Comparison of ENCODE assay signal across 7 cellular contexts in the genomic region with DNA sequence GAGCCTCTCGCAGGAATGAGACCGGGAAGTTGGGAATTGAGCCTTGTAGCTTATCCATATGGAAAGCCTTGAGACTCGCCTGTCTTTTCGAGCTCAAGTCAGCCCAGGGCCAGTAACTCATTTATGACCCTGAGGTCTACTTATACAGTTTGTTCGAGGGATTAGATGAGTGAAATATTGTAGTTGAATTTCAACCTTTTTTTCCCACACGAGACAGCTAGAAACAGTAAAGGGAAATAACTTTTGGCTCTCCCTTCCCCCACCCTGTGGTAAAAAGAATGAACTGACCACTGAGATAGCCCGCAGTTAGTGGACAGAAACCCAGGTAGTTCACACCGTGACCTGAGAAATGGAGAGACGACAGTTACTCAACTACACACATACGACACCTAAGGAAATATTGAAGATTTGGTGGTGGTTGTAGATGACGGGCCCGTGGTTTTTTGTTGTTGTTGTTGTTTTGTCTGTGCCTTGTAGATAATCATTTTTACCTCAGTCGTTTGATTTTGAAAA. TPM values are rescaled to one million over a fixed set of nuclear protein-coding genes. Genes with fewer than 3 reads are reported as not detected.
DNase-seq lines count a peak whose midpoint lies in the region; ATAC-seq and TF ChIP-seq lines count a peak whose summit lies in the region.

No MANE protein-coding gene starts in this region.

- H3K4me3 ChIP-seq in GM23338 (peak overlapping the region; percentile 81), mononuclear cell (ENCODE audit: low read length) (peak overlapping the region; percentile 88)

- no peaks in the 10 kb centered on the region for H3K9me3 Mint-ChIP-seq in GM23338

- no peaks in the 10 kb centered on the region for H3K9me3 ChIP-seq in mononuclear cell (ENCODE audit: low read depth, low read length)

- ATAC-seq in GM23338 (peak; percentile 6; the same call in 2 of the 3 replicates), GM21529 (IDR thresholded peaks at IDR 0.05; ENCODE audit: unreplicated experiment) (no peak)

- no peak overlapping the region for H3K27ac Mint-ChIP-seq in GM23338

- H3K79me2 ChIP-seq in GM23338 (replicated peaks; ENCODE audit: insufficient read depth) = peaks cover 65% of the 10 kb centered on the region

- DNase-seq in GM23338 (ENCODE audit: low spot score) (peak; percentile 60), OCI-M1 (lab: John Stamatoyannopoulos, UW) (peak; percentile 67), NK-92 (lab: John Stamatoyannopoulos, UW; ENCODE audit: unreplicated experiment) (no peak), mucosa of gallbladder (ENCODE audit: low spot score) (no peak)

- H3K4me1 ChIP-seq in GM23338 (ENCODE audit: insufficient read depth) = peaks cover 9% of the 10 kb centered on the region
- H3K4me1 ChIP-seq in mononuclear cell (ENCODE audit: insufficient read depth, low read length) = peaks cover 36% of the 10 kb centered on the region

- peaks cover 18% of the 10 kb centered on the region; the same call in 1 of the 2 replicates for H3F3A ChIP-seq in GM23338 (replicated peaks; ENCODE audit: low read depth)

- H4K20me1 ChIP-seq in GM23338 (replicated peaks; ENCODE audit: insufficient read depth) = peaks cover 23% of the 10 kb centered on the region

- H3K9me2 ChIP-seq in GM23338 (ENCODE audit: insufficient read depth) = no peaks in the 10 kb centered on the region

- H3K27me3 Mint-ChIP-seq in GM23338 (ENCODE audit: insufficient read depth, low read depth, poor library complexity) = peaks cover 1% of the 10 kb centered on the region

- H3K4me1 Mint-ChIP-seq in GM23338 = peaks cover 18% of the 10 kb centered on the region

- peak overlapping the region; percentile 94 for H3K4me2 ChIP-seq in GM23338

- H3K27ac ChIP-seq in GM23338 (ENCODE audit: low read depth) = peak overlapping the region; percentile 97
- peak overlapping the region; percentile 69 for H3K27ac ChIP-seq in cingulate gyrus (ENCODE audit: low read depth, low read length)

- peaks cover 58% of the 10 kb centered on the region for H3K36me3 Mint-ChIP-seq in GM23338 (ENCODE audit: low read depth)

- peak overlapping the region; percentile 86 for H2AFZ ChIP-seq in GM23338

- H3K27me3 ChIP-seq in GM23338 (ENCODE audit: insufficient read depth) (no peaks in the 10 kb centered on the region), mononuclear cell (ENCODE audit: insufficient read depth, low read length) (no peaks in the 10 kb centered on the region)

- no peak for TF ChIP-seq CTCF in GM23338 (conservative IDR thresholded peaks at IDR 0.05; ENCODE audit: low read depth in 2 of 2)

- peak overlapping the region; percentile 83 for H3K4me3 Mint-ChIP-seq in GM23338

- H3K36me3 ChIP-seq in GM23338 (ENCODE audit: insufficient read depth) = peaks cover 20% of the 10 kb centered on the region; the same call in 1 of the 2 replicates

TF ChIP-seq in GM23338, 12 proteins besides CTCF, POLR2A, EP300 and RAD21:
- TF ChIP-seq, protein P1, sequence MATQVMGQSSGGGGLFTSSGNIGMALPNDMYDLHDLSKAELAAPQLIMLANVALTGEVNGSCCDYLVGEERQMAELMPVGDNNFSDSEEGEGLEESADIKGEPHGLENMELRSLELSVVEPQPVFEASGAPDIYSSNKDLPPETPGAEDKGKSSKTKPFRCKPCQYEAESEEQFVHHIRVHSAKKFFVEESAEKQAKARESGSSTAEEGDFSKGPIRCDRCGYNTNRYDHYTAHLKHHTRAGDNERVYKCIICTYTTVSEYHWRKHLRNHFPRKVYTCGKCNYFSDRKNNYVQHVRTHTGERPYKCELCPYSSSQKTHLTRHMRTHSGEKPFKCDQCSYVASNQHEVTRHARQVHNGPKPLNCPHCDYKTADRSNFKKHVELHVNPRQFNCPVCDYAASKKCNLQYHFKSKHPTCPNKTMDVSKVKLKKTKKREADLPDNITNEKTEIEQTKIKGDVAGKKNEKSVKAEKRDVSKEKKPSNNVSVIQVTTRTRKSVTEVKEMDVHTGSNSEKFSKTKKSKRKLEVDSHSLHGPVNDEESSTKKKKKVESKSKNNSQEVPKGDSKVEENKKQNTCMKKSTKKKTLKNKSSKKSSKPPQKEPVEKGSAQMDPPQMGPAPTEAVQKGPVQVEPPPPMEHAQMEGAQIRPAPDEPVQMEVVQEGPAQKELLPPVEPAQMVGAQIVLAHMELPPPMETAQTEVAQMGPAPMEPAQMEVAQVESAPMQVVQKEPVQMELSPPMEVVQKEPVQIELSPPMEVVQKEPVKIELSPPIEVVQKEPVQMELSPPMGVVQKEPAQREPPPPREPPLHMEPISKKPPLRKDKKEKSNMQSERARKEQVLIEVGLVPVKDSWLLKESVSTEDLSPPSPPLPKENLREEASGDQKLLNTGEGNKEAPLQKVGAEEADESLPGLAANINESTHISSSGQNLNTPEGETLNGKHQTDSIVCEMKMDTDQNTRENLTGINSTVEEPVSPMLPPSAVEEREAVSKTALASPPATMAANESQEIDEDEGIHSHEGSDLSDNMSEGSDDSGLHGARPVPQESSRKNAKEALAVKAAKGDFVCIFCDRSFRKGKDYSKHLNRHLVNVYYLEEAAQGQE (IDR thresholded peaks at IDR 0.05; ENCODE audit: unreplicated experiment) = no peak

RNA-seq across cellular contexts. Expression of a gene that starts 0.8 kb away (rescaled TPM):
- total RNA-seq in GM23338 (2014; rRNA removed; shearing (Covaris generic)) = 58.8 and 62.7 TPM in 2 replicates
- polyA plus RNA-seq in GM23338 (2016; fragmentation: Nextera tagmentation; extraction: Ambion mirVana) = 63.8 and 66.6 TPM in 2 replicates
- total RNA-seq in mononuclear cell = 71.6 TPM
- 52.1 TPM for total RNA-seq in mucosa of gallbladder

Comparison
In these comparisons a context has a peak if more than half of its experiments do, and no peak if none do; other contexts are left out.
1. DNase-seq: peak in GM23338 (single experiment) and OCI-M1 (single experiment); none in NK-92 (single experiment) and mucosa of gallbladder (single experiment).